1 cellular context compared by ENCODE assay signal in the genomic region with DNA sequence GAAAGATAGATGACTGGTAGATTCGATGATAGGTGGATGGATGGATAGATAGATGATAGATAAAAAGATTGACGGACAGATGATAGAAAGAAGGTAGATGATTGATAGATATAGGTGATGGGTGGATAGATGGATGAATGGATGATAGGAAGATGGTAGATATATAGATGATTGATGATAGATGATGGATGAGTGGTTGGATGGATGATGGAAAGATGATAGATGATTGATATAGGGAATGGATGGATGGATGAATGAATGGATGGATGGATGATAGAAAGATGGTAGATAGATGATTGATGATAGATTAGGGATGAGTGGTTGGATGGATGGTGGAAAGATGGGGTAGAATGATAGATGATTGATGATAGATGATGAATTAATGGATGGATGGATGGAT.
A peak's percentile ranks its signal among the peaks of the same experiment; 100 is the strongest.
TF ChIP-seq lines count a peak whose summit lies in the region.

No MANE protein-coding gene starts in this region.

TF ChIP-seq in K562, 482 proteins besides CTCF, POLR2A, EP300 and RAD21 (continued from another document and continues in another):
- TF ChIP-seq, protein P1, sequence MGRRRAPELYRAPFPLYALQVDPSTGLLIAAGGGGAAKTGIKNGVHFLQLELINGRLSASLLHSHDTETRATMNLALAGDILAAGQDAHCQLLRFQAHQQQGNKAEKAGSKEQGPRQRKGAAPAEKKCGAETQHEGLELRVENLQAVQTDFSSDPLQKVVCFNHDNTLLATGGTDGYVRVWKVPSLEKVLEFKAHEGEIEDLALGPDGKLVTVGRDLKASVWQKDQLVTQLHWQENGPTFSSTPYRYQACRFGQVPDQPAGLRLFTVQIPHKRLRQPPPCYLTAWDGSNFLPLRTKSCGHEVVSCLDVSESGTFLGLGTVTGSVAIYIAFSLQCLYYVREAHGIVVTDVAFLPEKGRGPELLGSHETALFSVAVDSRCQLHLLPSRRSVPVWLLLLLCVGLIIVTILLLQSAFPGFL (CRISPR knock-in tag; IDR thresholded peaks at IDR 0.05) = no peak
- TF ChIP-seq ARHGAP35 (IDR thresholded peaks at IDR 0.05; ENCODE audit: partially characterized antibody) (peak; percentile 8), NR1H2 (CRISPR knock-in tag; IDR thresholded peaks at IDR 0.05) (no peak), EHMT2 (IDR thresholded peaks at IDR 0.05) (peak; percentile 53; the same call in 1 of the 2 replicates), KHSRP (IDR thresholded peaks at IDR 0.05) (no peak), SREBF1 (IDR thresholded peaks at IDR 0.05; ENCODE audit: borderline replicate concordance, low read depth, low read length) (no peak), MEF2D (tag; conservative IDR thresholded peaks at IDR 0.05; ENCODE audit: low read depth) (no peak), ETV1 (tag; conservative IDR thresholded peaks at IDR 0.05; ENCODE audit: low read depth) (no peak), ZNF311 (CRISPR knock-in tag; IDR thresholded peaks at IDR 0.05) (no peak), POLR2G (IDR thresholded peaks at IDR 0.05; ENCODE audit: low read depth, low read length) (no peak), ZNF696 (CRISPR knock-in tag; conservative IDR thresholded peaks at IDR 0.05) (no peak), ZNF830 (CRISPR knock-in tag; IDR thresholded peaks at IDR 0.05) (no peak), SIX5 (IDR thresholded peaks at IDR 0.05; ENCODE audit: borderline replicate concordance in 1 of 2, insufficient read depth in 1 of 2, low read depth in 1 of 2, low read length in 2 of 2) (no peak), HNRNPUL1 (IDR thresholded peaks at IDR 0.05; ENCODE audit: low read length) (no peak), NR2C2 (CRISPR knock-in tag; IDR thresholded peaks at IDR 0.05) (no peak), NR2C2 (tag; IDR thresholded peaks at IDR 0.05) (no peak), GTF2F1 (IDR thresholded peaks at IDR 0.05; ENCODE audit: low read depth, low read length) (no peak), TAF7 (tag; IDR thresholded peaks at IDR 0.05) (no peak), LEF1 (IDR thresholded peaks at IDR 0.05) (no peak), MTF1 (CRISPR knock-in tag; IDR thresholded peaks at IDR 0.05; ENCODE audit: borderline replicate concordance) (no peak), HDAC1 (IDR thresholded peaks at IDR 0.05) (peak in 1 of 2 experiments; percentile 20; a peak in 1 of 4 replicates), RBBP5 (IDR thresholded peaks at IDR 0.05; ENCODE audit: borderline replicate concordance, insufficient read depth, low read length, poor library complexity, severe bottlenecking) (no peak), MAFK (IDR thresholded peaks at IDR 0.05; ENCODE audit: low read length) (no peak), KLF16 (IDR thresholded peaks at IDR 0.05) (no peak), RBFOX2 (IDR thresholded peaks at IDR 0.05; ENCODE audit: low read depth, low read length) (no peak), SRSF7 (optimal IDR thresholded peaks at IDR 0.05; ENCODE audit: low read depth, low read length) (no peak), CREBBP (IDR thresholded peaks at IDR 0.05; ENCODE audit: low read depth, low read length) (no peak), TSC22D4 (tag; IDR thresholded peaks at IDR 0.05) (no peak), MIER1 (IDR thresholded peaks at IDR 0.05; ENCODE audit: low read depth) (no peak), YBX1 (IDR thresholded peaks at IDR 0.05) (0 out of 2 replicates have a peak, but pooled peaks have one; percentile 47)
- TF ChIP-seq, protein P2, sequence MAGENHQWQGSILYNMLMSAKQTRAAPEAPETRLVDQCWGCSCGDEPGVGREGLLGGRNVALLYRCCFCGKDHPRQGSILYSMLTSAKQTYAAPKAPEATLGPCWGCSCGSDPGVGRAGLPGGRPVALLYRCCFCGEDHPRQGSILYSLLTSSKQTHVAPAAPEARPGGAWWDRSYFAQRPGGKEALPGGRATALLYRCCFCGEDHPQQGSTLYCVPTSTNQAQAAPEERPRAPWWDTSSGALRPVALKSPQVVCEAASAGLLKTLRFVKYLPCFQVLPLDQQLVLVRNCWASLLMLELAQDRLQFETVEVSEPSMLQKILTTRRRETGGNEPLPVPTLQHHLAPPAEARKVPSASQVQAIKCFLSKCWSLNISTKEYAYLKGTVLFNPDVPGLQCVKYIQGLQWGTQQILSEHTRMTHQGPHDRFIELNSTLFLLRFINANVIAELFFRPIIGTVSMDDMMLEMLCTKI (IDR thresholded peaks at IDR 0.05; ENCODE audit: partially characterized antibody) = no peak
- TF ChIP-seq, protein P3, sequence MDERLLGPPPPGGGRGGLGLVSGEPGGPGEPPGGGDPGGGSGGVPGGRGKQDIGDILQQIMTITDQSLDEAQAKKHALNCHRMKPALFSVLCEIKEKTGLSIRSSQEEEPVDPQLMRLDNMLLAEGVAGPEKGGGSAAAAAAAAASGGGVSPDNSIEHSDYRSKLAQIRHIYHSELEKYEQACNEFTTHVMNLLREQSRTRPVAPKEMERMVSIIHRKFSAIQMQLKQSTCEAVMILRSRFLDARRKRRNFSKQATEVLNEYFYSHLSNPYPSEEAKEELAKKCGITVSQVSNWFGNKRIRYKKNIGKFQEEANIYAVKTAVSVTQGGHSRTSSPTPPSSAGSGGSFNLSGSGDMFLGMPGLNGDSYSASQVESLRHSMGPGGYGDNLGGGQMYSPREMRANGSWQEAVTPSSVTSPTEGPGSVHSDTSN (CRISPR knock-in tag; IDR thresholded peaks at IDR 0.05; ENCODE audit: low read depth) = no peak
- TF ChIP-seq, protein P3 (tag; conservative IDR thresholded peaks at IDR 0.05; ENCODE audit: low read depth) = peak; percentile 13; the same call in 1 of the 2 replicates
- TF ChIP-seq, protein P4, sequence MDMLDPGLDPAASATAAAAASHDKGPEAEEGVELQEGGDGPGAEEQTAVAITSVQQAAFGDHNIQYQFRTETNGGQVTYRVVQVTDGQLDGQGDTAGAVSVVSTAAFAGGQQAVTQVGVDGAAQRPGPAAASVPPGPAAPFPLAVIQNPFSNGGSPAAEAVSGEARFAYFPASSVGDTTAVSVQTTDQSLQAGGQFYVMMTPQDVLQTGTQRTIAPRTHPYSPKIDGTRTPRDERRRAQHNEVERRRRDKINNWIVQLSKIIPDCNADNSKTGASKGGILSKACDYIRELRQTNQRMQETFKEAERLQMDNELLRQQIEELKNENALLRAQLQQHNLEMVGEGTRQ (CRISPR knock-in tag; IDR thresholded peaks at IDR 0.05) = no peak
- TF ChIP-seq, protein P5, sequence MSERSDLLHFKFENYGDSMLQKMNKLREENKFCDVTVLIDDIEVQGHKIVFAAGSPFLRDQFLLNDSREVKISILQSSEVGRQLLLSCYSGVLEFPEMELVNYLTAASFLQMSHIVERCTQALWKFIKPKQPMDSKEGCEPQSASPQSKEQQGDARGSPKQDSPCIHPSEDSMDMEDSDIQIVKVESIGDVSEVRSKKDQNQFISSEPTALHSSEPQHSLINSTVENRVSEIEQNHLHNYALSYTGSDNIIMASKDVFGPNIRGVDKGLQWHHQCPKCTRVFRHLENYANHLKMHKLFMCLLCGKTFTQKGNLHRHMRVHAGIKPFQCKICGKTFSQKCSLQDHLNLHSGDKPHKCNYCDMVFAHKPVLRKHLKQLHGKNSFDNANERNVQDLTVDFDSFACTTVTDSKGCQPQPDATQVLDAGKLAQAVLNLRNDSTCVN (CRISPR knock-in tag; IDR thresholded peaks at IDR 0.05) = 0 out of 2 replicates have a peak, but pooled peaks have one; percentile 23
- TF ChIP-seq, protein P6, sequence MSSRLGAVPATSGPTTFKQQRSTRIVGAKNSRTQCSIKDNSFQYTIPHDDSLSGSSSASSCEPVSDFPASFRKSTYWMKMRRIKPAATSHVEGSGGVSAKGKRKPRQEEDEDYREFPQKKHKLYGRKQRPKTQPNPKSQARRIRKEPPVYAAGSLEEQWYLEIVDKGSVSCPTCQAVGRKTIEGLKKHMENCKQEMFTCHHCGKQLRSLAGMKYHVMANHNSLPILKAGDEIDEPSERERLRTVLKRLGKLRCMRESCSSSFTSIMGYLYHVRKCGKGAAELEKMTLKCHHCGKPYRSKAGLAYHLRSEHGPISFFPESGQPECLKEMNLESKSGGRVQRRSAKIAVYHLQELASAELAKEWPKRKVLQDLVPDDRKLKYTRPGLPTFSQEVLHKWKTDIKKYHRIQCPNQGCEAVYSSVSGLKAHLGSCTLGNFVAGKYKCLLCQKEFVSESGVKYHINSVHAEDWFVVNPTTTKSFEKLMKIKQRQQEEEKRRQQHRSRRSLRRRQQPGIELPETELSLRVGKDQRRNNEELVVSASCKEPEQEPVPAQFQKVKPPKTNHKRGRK (tag; IDR thresholded peaks at IDR 0.05) = no peak
- TF ChIP-seq, protein P7, sequence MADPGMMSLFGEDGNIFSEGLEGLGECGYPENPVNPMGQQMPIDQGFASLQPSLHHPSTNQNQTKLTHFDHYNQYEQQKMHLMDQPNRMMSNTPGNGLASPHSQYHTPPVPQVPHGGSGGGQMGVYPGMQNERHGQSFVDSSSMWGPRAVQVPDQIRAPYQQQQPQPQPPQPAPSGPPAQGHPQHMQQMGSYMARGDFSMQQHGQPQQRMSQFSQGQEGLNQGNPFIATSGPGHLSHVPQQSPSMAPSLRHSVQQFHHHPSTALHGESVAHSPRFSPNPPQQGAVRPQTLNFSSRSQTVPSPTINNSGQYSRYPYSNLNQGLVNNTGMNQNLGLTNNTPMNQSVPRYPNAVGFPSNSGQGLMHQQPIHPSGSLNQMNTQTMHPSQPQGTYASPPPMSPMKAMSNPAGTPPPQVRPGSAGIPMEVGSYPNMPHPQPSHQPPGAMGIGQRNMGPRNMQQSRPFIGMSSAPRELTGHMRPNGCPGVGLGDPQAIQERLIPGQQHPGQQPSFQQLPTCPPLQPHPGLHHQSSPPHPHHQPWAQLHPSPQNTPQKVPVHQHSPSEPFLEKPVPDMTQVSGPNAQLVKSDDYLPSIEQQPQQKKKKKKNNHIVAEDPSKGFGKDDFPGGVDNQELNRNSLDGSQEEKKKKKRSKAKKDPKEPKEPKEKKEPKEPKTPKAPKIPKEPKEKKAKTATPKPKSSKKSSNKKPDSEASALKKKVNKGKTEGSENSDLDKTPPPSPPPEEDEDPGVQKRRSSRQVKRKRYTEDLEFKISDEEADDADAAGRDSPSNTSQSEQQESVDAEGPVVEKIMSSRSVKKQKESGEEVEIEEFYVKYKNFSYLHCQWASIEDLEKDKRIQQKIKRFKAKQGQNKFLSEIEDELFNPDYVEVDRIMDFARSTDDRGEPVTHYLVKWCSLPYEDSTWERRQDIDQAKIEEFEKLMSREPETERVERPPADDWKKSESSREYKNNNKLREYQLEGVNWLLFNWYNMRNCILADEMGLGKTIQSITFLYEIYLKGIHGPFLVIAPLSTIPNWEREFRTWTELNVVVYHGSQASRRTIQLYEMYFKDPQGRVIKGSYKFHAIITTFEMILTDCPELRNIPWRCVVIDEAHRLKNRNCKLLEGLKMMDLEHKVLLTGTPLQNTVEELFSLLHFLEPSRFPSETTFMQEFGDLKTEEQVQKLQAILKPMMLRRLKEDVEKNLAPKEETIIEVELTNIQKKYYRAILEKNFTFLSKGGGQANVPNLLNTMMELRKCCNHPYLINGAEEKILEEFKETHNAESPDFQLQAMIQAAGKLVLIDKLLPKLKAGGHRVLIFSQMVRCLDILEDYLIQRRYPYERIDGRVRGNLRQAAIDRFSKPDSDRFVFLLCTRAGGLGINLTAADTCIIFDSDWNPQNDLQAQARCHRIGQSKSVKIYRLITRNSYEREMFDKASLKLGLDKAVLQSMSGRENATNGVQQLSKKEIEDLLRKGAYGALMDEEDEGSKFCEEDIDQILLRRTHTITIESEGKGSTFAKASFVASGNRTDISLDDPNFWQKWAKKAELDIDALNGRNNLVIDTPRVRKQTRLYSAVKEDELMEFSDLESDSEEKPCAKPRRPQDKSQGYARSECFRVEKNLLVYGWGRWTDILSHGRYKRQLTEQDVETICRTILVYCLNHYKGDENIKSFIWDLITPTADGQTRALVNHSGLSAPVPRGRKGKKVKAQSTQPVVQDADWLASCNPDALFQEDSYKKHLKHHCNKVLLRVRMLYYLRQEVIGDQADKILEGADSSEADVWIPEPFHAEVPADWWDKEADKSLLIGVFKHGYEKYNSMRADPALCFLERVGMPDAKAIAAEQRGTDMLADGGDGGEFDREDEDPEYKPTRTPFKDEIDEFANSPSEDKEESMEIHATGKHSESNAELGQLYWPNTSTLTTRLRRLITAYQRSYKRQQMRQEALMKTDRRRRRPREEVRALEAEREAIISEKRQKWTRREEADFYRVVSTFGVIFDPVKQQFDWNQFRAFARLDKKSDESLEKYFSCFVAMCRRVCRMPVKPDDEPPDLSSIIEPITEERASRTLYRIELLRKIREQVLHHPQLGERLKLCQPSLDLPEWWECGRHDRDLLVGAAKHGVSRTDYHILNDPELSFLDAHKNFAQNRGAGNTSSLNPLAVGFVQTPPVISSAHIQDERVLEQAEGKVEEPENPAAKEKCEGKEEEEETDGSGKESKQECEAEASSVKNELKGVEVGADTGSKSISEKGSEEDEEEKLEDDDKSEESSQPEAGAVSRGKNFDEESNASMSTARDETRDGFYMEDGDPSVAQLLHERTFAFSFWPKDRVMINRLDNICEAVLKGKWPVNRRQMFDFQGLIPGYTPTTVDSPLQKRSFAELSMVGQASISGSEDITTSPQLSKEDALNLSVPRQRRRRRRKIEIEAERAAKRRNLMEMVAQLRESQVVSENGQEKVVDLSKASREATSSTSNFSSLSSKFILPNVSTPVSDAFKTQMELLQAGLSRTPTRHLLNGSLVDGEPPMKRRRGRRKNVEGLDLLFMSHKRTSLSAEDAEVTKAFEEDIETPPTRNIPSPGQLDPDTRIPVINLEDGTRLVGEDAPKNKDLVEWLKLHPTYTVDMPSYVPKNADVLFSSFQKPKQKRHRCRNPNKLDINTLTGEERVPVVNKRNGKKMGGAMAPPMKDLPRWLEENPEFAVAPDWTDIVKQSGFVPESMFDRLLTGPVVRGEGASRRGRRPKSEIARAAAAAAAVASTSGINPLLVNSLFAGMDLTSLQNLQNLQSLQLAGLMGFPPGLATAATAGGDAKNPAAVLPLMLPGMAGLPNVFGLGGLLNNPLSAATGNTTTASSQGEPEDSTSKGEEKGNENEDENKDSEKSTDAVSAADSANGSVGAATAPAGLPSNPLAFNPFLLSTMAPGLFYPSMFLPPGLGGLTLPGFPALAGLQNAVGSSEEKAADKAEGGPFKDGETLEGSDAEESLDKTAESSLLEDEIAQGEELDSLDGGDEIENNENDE (IDR thresholded peaks at IDR 0.05; ENCODE audit: low read depth, low read length) = no peak
- TF ChIP-seq, protein P8, sequence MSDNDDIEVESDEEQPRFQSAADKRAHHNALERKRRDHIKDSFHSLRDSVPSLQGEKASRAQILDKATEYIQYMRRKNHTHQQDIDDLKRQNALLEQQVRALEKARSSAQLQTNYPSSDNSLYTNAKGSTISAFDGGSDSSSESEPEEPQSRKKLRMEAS (CRISPR knock-in tag; IDR thresholded peaks at IDR 0.05) = no peak
